ENCODE assay signal across 17 cellular contexts in the genomic region with DNA sequence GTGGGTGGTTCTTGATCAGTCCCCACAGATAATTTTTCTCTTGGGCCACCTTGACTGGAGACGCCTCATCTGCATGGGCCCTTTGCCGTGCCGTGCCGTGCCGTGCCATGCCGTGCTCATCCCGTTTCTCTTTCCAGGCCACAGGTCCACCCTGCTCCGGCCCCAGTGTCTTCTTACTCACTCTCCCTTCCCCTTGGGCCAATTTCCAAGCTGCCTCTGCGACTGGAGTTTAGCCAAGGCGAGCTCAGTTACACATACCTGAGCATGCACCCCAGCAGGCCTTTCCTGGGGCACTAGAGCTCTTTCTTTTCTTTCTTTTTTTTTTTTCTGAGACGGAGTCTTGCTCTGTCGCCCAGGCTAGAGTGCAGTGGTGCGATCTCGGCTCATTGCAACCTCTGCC. TPM values are rescaled to one million over a fixed set of nuclear protein-coding genes. Genes with fewer than 3 reads are reported as not detected.
DNase-seq lines count a peak whose midpoint lies in the region; ATAC-seq and TF ChIP-seq lines count a peak whose summit lies in the region.
"Had no signal": no experiment of that assay in that cellular context is flagged by ENCODE, and none has a peak within 500 bp of the region (broad histone marks: within the 10 kb centered on the region; RNA-seq: fewer than 3 reads in every experiment).

No MANE protein-coding gene starts in this region.

- no peak for ATAC-seq in HG03139 (IDR thresholded peaks at IDR 0.05; ENCODE audit: unreplicated experiment)
- ATAC-seq: CD8-positive, alpha-beta T cell had no signal

- dilution Hi-C loops in mammary epithelial cell (cut with HindIII; ENCODE audit: low sequenced_read_pairs), result no loop called here

- 17% methylated on average over 7 of the region's 14 CpGs for WGBS in mammary epithelial cell (ENCODE audit: low coverage, missing lambda C conversion rate)

- no peaks in the 10 kb centered on the region for H3K36me3 Mint-ChIP-seq in progenitor cell of endocrine pancreas (ENCODE audit: insufficient read depth)
- H3K36me3 Mint-ChIP-seq: CD14-positive monocyte; CD8-positive, alpha-beta T cell had no signal

- H3K9me3 Mint-ChIP-seq in progenitor cell of endocrine pancreas (ENCODE audit: low read depth), result no peaks in the 10 kb centered on the region
- H3K9me3 Mint-ChIP-seq: CD14-positive monocyte; CD8-positive, alpha-beta T cell had no signal

- H3K27me3 Mint-ChIP-seq in progenitor cell of endocrine pancreas, result peaks cover 19% of the 10 kb centered on the region

- H2AFZ ChIP-seq in mammary epithelial cell (ENCODE audit: low read depth, low read length), result peak overlapping the region; percentile 6

- no peak overlapping the region for H3K4me3 ChIP-seq in BLaER1 treated with 17β-estradiol and CSF1 and Interleukin-3, amounts not matched to agents 10 nM and 100 nM
- no peak overlapping the region for H3K4me3 ChIP-seq in mammary epithelial cell (replicated peaks in 1 of 3; ENCODE audit: insufficient read depth in 1 of 3, low read depth in 2 of 3, low read length in 3 of 3)

- H4K20me1 ChIP-seq in BLaER1 treated with 17β-estradiol and CSF1 and Interleukin-3, amounts not matched to agents 10 nM and 100 nM, result no peaks in the 10 kb centered on the region
- H4K20me1 ChIP-seq in mammary epithelial cell (ENCODE audit: insufficient read depth, low read length), result no peaks in the 10 kb centered on the region

- no peaks in the 10 kb centered on the region for H3K27me3 ChIP-seq in BLaER1 treated with 17β-estradiol and CSF1 and Interleukin-3, amounts not matched to agents 10 nM and 100 nM
- H3K27me3 ChIP-seq in mammary epithelial cell (ENCODE audit: insufficient read depth, low read length), result no peaks in the 10 kb centered on the region

- H3K9me3 ChIP-seq in BLaER1 treated with 17β-estradiol and CSF1 and Interleukin-3, amounts not matched to agents 10 nM and 100 nM (replicated peaks in 1 of 11), result no peaks in the 10 kb centered on the region
- no peaks in the 10 kb centered on the region for H3K9me3 ChIP-seq in mammary epithelial cell (replicated peaks; ENCODE audit: insufficient read depth, low read length)

- H3K4me1 Mint-ChIP-seq in progenitor cell of endocrine pancreas (ENCODE audit: low read depth), result no peaks in the 10 kb centered on the region
- H3K4me1 Mint-ChIP-seq: B cell had no signal

- no peak overlapping the region; a peak in 2 of 22 replicates for H3K9ac ChIP-seq in BLaER1 treated with 17β-estradiol and CSF1 and Interleukin-3, amounts not matched to agents 10 nM and 100 nM
- H3K9ac ChIP-seq in mammary epithelial cell (ENCODE audit: insufficient read depth, low read length), result no peak overlapping the region

- H3K27ac ChIP-seq in BLaER1 treated with 17β-estradiol and CSF1 and Interleukin-3, amounts not matched to agents 10 nM and 100 nM, result peak overlapping the region in 3 of 11 experiments; percentile 53 to 67 (median 61); a peak in 2 of 22 replicates
- no peak overlapping the region for H3K27ac ChIP-seq in mammary epithelial cell (ENCODE audit: insufficient read depth, low read depth, low read length)
- H3K27ac ChIP-seq: HL-60 had no signal

- no peak overlapping the region for H3K4me3 Mint-ChIP-seq in progenitor cell of endocrine pancreas (ENCODE audit: low read depth)
- H3K4me3 Mint-ChIP-seq: B cell; CD14-positive monocyte; CD8-positive, alpha-beta T cell had no signal

- no peaks in the 10 kb centered on the region for H3K79me2 ChIP-seq in mammary epithelial cell (ENCODE audit: insufficient read depth, low read length)

- DNase-seq in RPMI7951 (ENCODE audit: low read depth) (peak; percentile 67), mammary epithelial cell (peak; percentile 22), progenitor cell of endocrine pancreas (ENCODE audit: low spot score, unreplicated experiment) (no peak), GM19238 (ENCODE audit: insufficient read length, low spot score) (no peak), NCI-H748 treated with DMSO at 0.1 percent for 48 hours (lab: John Stamatoyannopoulos, UW) (no peak)
- DNase-seq in activated naive CD4-positive, alpha-beta T cell treated with anti-CD3 and anti-CD28 coated beads, Interleukin-2, amount 50 U/mL, for 16 hours, result no peak
- DNase-seq: CD8-positive, alpha-beta T cell; COR-L47; DMS153; DMS79 treated with DMSO at 0.1 percent for 48 hours; EL; GDM1 had no signal

- CTCF ChIA-PET in mammary epithelial cell (lab: Charles Lee; ENCODE audit: low non-redundant PET), result no interaction called here

- no peak for TF ChIP-seq CTCF in mammary epithelial cell (conservative IDR thresholded peaks at IDR 0.05 in 1 of 2, IDR thresholded peaks at IDR 0.05 in 1 of 2; ENCODE audit: extremely low read depth in 1 of 2, insufficient read depth in 1 of 2, low read depth in 1 of 2, low read length in 2 of 2)
- TF ChIP-seq CTCF in progenitor cell of endocrine pancreas (IDR thresholded peaks at IDR 0.05; ENCODE audit: unreplicated experiment), result no peak

- intact Hi-C loops in mammary epithelial cell (cut with micrococcal nuclease), result no loop called here

- H3K27ac Mint-ChIP-seq in progenitor cell of endocrine pancreas, result peak overlapping the region; percentile 5
- H3K27ac Mint-ChIP-seq: B cell; CD8-positive, alpha-beta T cell had no signal

- peak overlapping the region; percentile 72 to 97 (median 88); a peak in 20 of 22 replicates for H3K4me2 ChIP-seq in BLaER1 treated with 17β-estradiol and CSF1 and Interleukin-3, amounts not matched to agents 10 nM and 100 nM
- H3K4me2 ChIP-seq in mammary epithelial cell (ENCODE audit: insufficient read depth, low read depth, low read length), result peak overlapping the region; percentile 8

- no TSS peak for BruUV-seq in mammary epithelial cell (replicated peaks; lab: Mats Ljungman, UMichigan)

- H3K4me1 ChIP-seq in BLaER1 treated with 17β-estradiol and CSF1 and Interleukin-3, amounts not matched to agents 10 nM and 100 nM, result peaks cover 21 to 76% (median 71%) of the 10 kb centered on the region in 10 experiments
- H3K4me1 ChIP-seq in mammary epithelial cell (ENCODE audit: insufficient read depth, low read length), result peaks cover 3% of the 10 kb centered on the region

- no peaks in the 10 kb centered on the region for H3K36me3 ChIP-seq in BLaER1 treated with 17β-estradiol and CSF1 and Interleukin-3, amounts not matched to agents 10 nM and 100 nM
- no peaks in the 10 kb centered on the region for H3K36me3 ChIP-seq in mammary epithelial cell (ENCODE audit: insufficient read depth, low read length)

- in situ Hi-C loops in mammary epithelial cell (cut with MboI; ENCODE audit: low sequenced_read_pairs in 2 of 2), result no loop called here

RNA-seq across cellular contexts. Expression of a gene that starts 40.5 kb away (rescaled TPM):
- 4.9 and 6.9 TPM in 2 replicates for total RNA-seq in RPMI7951 (2014; rRNA removed; shearing (Covaris generic))
- total RNA-seq in mammary epithelial cell (1 to 10 TPM in 1 of 2 donors, under 1 TPM in 1; 0.89 to 1.3 TPM), progenitor cell of endocrine pancreas (2.8 and 4.6 TPM in 2 replicates)
- 1.8 TPM for polyA plus RNA-seq in mammary epithelial cell
- 3.5 TPM for polyA minus RNA-seq in mammary epithelial cell
- polyA plus RNA-seq: CD14-positive monocyte had no signal

Comparison
In these comparisons a context has a peak if more than half of its experiments do, and no peak if none do; other contexts are left out.
1. DNase-seq: peak in RPMI7951 (single experiment) and mammary epithelial cell (single experiment); none in progenitor cell of endocrine pancreas (single experiment), GM19238 (single experiment), NCI-H748 treated with DMSO at 0.1 percent for 48 hours (single experiment) and activated naive CD4-positive, alpha-beta T cell treated with anti-CD3 and anti-CD28 coated beads, Interleukin-2, amount 50 U/mL, for 16 hours (single experiment).